Comparison of ENCODE assay signal across 10 cellular contexts in the genomic region with DNA sequence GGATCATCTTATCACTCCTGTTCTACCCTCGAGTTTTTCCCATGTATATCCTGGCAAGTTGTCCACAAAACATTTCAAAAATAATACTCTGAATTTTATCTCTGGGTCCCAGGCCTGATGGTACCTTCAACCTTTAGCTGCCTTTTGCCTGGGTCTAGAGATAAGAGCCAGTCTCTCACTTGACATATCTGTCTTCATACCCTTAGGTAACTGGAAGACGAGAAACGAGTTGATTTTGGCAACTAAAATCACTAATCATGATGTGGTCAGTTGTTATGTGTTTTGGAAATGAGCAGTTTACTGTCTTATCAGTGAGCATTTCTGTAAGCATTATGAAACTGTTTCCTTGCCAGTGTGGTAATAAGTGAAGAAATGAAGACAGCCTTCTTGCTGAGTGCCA. TPM values are rescaled to one million over a fixed set of nuclear protein-coding genes. Genes with fewer than 3 reads are reported as not detected.
DNase-seq lines count a peak whose midpoint lies in the region; ATAC-seq and TF ChIP-seq lines count a peak whose summit lies in the region.
"Had no signal": no experiment of that assay in that cellular context is flagged by ENCODE, and none has a peak within 500 bp of the region (broad histone marks: within the 10 kb centered on the region; RNA-seq: fewer than 3 reads in every experiment).

No MANE protein-coding gene starts in this region.

- H2AFZ ChIP-seq in fibroblast of lung (ENCODE audit: low read length), result no peak overlapping the region

- peak; percentile 98 for DNase-seq in GF-D8 (lab: John Stamatoyannopoulos, UW)
- no peak for DNase-seq in Panc1 (ENCODE audit: low read depth, low spot score)
- peak in 1 of 2 donors; percentile 74 for DNase-seq in fibroblast of lung (ENCODE audit: low read depth in 2 of 2)
- no peak for DNase-seq in prostate gland (ENCODE audit: low spot score)
- no peak for DNase-seq in NCI-H2227 (lab: John Stamatoyannopoulos, UW; ENCODE audit: unreplicated experiment)
- DNase-seq in Peyer's patch, result no peak
- DNase-seq: NCI-H82 had no signal

- in situ Hi-C loops in Panc1 (cut with HindIII; ENCODE audit: low pct_unique_long_range_greater_than_20kb, low sequenced_read_pairs), result no loop called here

- H3K4me3 ChIP-seq in Panc1 (ENCODE audit: low read depth in 2 of 2, low read length in 2 of 2), result no peak overlapping the region
- no peak overlapping the region for H3K4me3 ChIP-seq in fibroblast of lung (replicated peaks in 1 of 4; ENCODE audit: control extremely low read depth in 1 of 4, insufficient read depth in 1 of 4, low read depth in 3 of 4, low read length in 4 of 4)
- H3K4me3 ChIP-seq in prostate gland, result no peak overlapping the region
- H3K4me3 ChIP-seq in Peyer's patch, result no peak overlapping the region
- H3K4me3 ChIP-seq: skin epidermis had no signal

- H3K4me1 ChIP-seq in Panc1 (ENCODE audit: control insufficient read depth, insufficient read depth, low read length) (peaks cover 38% of the 10 kb centered on the region), fibroblast of lung (ENCODE audit: control insufficient read depth, extremely low read depth, insufficient read depth, low read length) (peaks cover 14% of the 10 kb centered on the region), prostate gland (replicated peaks) (peaks cover 14% of the 10 kb centered on the region), Peyer's patch (peaks cover 6 to 72% (median 19%) of the 10 kb centered on the region in 4 donors)

- intact Hi-C loops in Panc1 (cut with micrococcal nuclease; ENCODE audit: unreplicated experiment), result no loop called here
- intact Hi-C loops in prostate gland (cut with DNase I), result no loop called here

- no peak for ATAC-seq in Panc1
- no peak for ATAC-seq in GM21515 (IDR thresholded peaks at IDR 0.05; ENCODE audit: unreplicated experiment)
- no peak for ATAC-seq in GM18502 (IDR thresholded peaks at IDR 0.05; ENCODE audit: poor library complexity, unreplicated experiment)

- peak overlapping the region; percentile 31; the same call in 1 of the 2 replicates for H3K27ac ChIP-seq in Panc1 (ENCODE audit: low read length)
- peak overlapping the region; percentile 16 for H3K27ac ChIP-seq in fibroblast of lung (ENCODE audit: insufficient read depth, low read length)
- peak overlapping the region; percentile 24 to 46 for H3K27ac ChIP-seq in prostate gland
- H3K27ac ChIP-seq in Peyer's patch, result no peak overlapping the region

- H3K9me3 ChIP-seq in Panc1 (ENCODE audit: control insufficient read depth, insufficient read depth, low read depth, low read length), result no peaks in the 10 kb centered on the region
- H3K9me3 ChIP-seq in fibroblast of lung (ENCODE audit: control insufficient read depth, insufficient read depth, low read depth, low read length), result no peaks in the 10 kb centered on the region
- no peaks in the 10 kb centered on the region for H3K9me3 ChIP-seq in prostate gland
- no peaks in the 10 kb centered on the region for H3K9me3 ChIP-seq in Peyer's patch

- 16% methylated on average over 3 of the region's 3 CpGs for WGBS in prostate gland

- TF ChIP-seq POLR2A in prostate gland (IDR thresholded peaks at IDR 0.05), result no peak
- no peak for TF ChIP-seq POLR2A in Peyer's patch (IDR thresholded peaks at IDR 0.05)

- peaks cover 16% of the 10 kb centered on the region for H4K20me1 ChIP-seq in fibroblast of lung (ENCODE audit: control insufficient read depth, extremely low read depth, insufficient read depth, low read length)

- BruUV-seq in Panc1 (replicated peaks; lab: Mats Ljungman, UMichigan), result no TSS peak

- POLR2A ChIA-PET in Panc1 (lab: Charles Lee), result no interaction called here

- TF ChIP-seq CTCF in Panc1 (IDR thresholded peaks at IDR 0.05), result no peak
- no peak for TF ChIP-seq CTCF in fibroblast of lung (conservative IDR thresholded peaks at IDR 0.05 in 1 of 2, IDR thresholded peaks at IDR 0.05 in 1 of 2; ENCODE audit: low read depth in 1 of 2, low read length in 2 of 2)
- no peak for TF ChIP-seq CTCF in prostate gland (IDR thresholded peaks at IDR 0.05)
- TF ChIP-seq CTCF in Peyer's patch (IDR thresholded peaks at IDR 0.05), result no peak

- H3K27me3 ChIP-seq in Panc1 (ENCODE audit: control insufficient read depth, insufficient read depth, low read length) (no peaks in the 10 kb centered on the region), fibroblast of lung (ENCODE audit: control insufficient read depth, insufficient read depth, low read length) (no peaks in the 10 kb centered on the region), prostate gland (replicated peaks; ENCODE audit: insufficient read depth) (no peaks in the 10 kb centered on the region), Peyer's patch (no peaks in the 10 kb centered on the region)

- no peak overlapping the region for H3K4me2 ChIP-seq in fibroblast of lung (ENCODE audit: extremely low read depth, insufficient read depth, low read length)

- H3K9ac ChIP-seq in fibroblast of lung (ENCODE audit: insufficient read depth, low read length), result no peak overlapping the region

- CTCF ChIA-PET in Panc1 (lab: Charles Lee), result interaction anchor here (0.7 kb wide), 1 partner anchor 108 kb away, joined by 3 read pairs; no protein-coding TSS in a partner anchor

- no peaks in the 10 kb centered on the region for H3K36me3 ChIP-seq in Panc1 (ENCODE audit: control insufficient read depth, insufficient read depth, low read length)
- no peaks in the 10 kb centered on the region for H3K36me3 ChIP-seq in fibroblast of lung (ENCODE audit: control insufficient read depth, insufficient read depth, low read length)
- H3K36me3 ChIP-seq in prostate gland, result no peaks in the 10 kb centered on the region
- H3K36me3 ChIP-seq in Peyer's patch, result peaks cover 0 to 16% (median 0%) of the 10 kb centered on the region in 3 donors

- peaks cover 88% of the 10 kb centered on the region for H3K79me2 ChIP-seq in fibroblast of lung (ENCODE audit: control insufficient read depth, insufficient read depth, low read length)

RNA-seq across cellular contexts. Expression of a gene that starts 6.3 kb away (rescaled TPM):
- total RNA-seq in Panc1 (2021; ENCODE audit: unreplicated experiment) (177 TPM), fibroblast of lung (93.0 and 174 TPM in 2 replicates), prostate gland (100 to 1,000 TPM in 1 of 2 donors, 10 to 100 TPM in 1; 95.3 to 251 TPM), Peyer's patch (100 to 1,000 TPM; 220 to 375 (median 305) TPM)
- polyA plus RNA-seq in Panc1 (2012; ENCODE audit: insufficient read length), result 209 TPM
- 184 and 189 TPM in 2 replicates for polyA plus RNA-seq in fibroblast of lung
- polyA plus RNA-seq in fibroblast of lung (2012), result 181 and 204 TPM in 2 replicates
- 434 and 475 TPM in 2 replicates for polyA minus RNA-seq in fibroblast of lung (ENCODE audit: low replicate concordance)

RNA-seq across cellular contexts. Expression of a gene that starts 11.5 kb away (rescaled TPM):
- 42.9 TPM for total RNA-seq in Panc1 (2021; ENCODE audit: unreplicated experiment)
- polyA plus RNA-seq in Panc1 (2012; ENCODE audit: insufficient read length), result 38.8 TPM
- total RNA-seq in fibroblast of lung, result 31.8 and 38.5 TPM in 2 replicates
- 32.1 and 39.1 TPM in 2 replicates for polyA plus RNA-seq in fibroblast of lung
- 32.8 and 34.0 TPM in 2 replicates for polyA plus RNA-seq in fibroblast of lung (2012)
- polyA minus RNA-seq in fibroblast of lung (ENCODE audit: low replicate concordance), result 6.9 and 7.1 TPM in 2 replicates
- total RNA-seq in prostate gland, result 10 to 100 TPM; 18.1 to 26.7 TPM
- 10 to 100 TPM; 22.6 to 40.4 (median 28.6) TPM for total RNA-seq in Peyer's patch

RNA-seq across cellular contexts. Expression of a gene that starts 40.8 kb away (rescaled TPM):
- total RNA-seq in Panc1 (2021; ENCODE audit: unreplicated experiment) (43.7 TPM), fibroblast of lung (25.7 and 28.6 TPM in 2 replicates), prostate gland (10 to 100 TPM; 39.3 to 45.2 TPM), Peyer's patch (10 to 100 TPM; 22.5 to 75.9 (median 48.8) TPM)
- 36.9 TPM for polyA plus RNA-seq in Panc1 (2012; ENCODE audit: insufficient read length)
- 50.3 and 69.0 TPM in 2 replicates for polyA plus RNA-seq in fibroblast of lung
- 38.4 and 50.6 TPM in 2 replicates for polyA plus RNA-seq in fibroblast of lung (2012)
- polyA minus RNA-seq in fibroblast of lung (ENCODE audit: low replicate concordance), result 13.3 and 18.7 TPM in 2 replicates

RNA-seq across cellular contexts. Expression of a gene that starts 44.5 kb away (rescaled TPM):
- total RNA-seq in Panc1 (2021; ENCODE audit: unreplicated experiment), result 482 TPM
- polyA plus RNA-seq in Panc1 (2012; ENCODE audit: insufficient read length), result 526 TPM
- total RNA-seq in fibroblast of lung, result 222 and 289 TPM in 2 replicates
- polyA plus RNA-seq in fibroblast of lung, result 616 and 638 TPM in 2 replicates
- 638 and 701 TPM in 2 replicates for polyA plus RNA-seq in fibroblast of lung (2012)
- polyA minus RNA-seq in fibroblast of lung (ENCODE audit: low replicate concordance), result 69.7 and 113 TPM in 2 replicates
- total RNA-seq in prostate gland, result 100 to 1,000 TPM; 166 to 303 TPM
- 100 to 1,000 TPM; 128 to 212 (median 199) TPM for total RNA-seq in Peyer's patch

Comparison
In these comparisons a context has a peak if more than half of its experiments do, and no peak if none do; other contexts are left out.
1. H3K27ac ChIP-seq: peak in Panc1 (single experiment), fibroblast of lung (single experiment) and prostate gland (2 of 2); none in Peyer's patch (0 of 4).